Comparison of ENCODE assay signal across 24 cellular contexts in the genomic region with DNA sequence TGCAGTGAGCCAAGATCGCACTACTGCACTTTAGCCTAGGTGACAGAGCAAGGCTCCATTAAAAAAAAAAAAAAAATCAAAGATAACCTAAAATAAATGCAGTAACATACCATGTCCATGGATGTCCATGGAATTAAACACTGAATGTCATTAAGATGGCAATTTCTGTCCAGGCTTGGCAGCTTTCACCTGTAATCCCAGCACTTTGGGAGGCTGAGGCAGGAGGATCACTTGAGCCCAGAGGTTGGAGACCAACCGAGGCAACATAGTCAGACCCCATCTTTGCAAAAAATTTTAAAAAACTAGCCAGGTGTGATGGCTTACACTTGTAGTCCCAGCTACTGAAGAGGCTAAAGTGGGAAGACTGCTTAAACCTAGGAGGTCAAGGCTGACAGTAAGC.
"Had no signal": no experiment of that assay in that cellular context is flagged by ENCODE, and none has a peak within 500 bp of the region (broad histone marks: within the 10 kb centered on the region; RNA-seq: fewer than 3 reads in every experiment).

No MANE protein-coding gene starts in this region.

- H3K27me3 ChIP-seq: colonic mucosa, esophagus squamous epithelium, gastrocnemius medialis, heart right ventricle, left lung had no signal

- H3K4me3 ChIP-seq: colonic mucosa, esophagus squamous epithelium, gastrocnemius medialis, heart right ventricle, left lung, lower lobe of right lung, mucosa of descending colon had no signal

- DNase-seq: colonic mucosa; cortex of kidney; effector CD8-positive, alpha-beta T cell; effector memory CD8-positive, alpha-beta T cell; endodermal cell; erythroblast; esophagus squamous epithelium; foreskin fibroblast; foreskin melanocyte; gastrocnemius medialis; glutamatergic neuron; heart right ventricle; hippocampal formation; left cardiac atrium; left lung; left ventricle myocardium superior; lower lobe of right lung; mesenchymal stem cell; mucosa of descending colon had no signal

- H3K27ac ChIP-seq: colonic mucosa, epithelial cell of prostate, esophagus squamous epithelium, gastrocnemius medialis, heart right ventricle, left lung, lower lobe of right lung had no signal

- H3K4me1 ChIP-seq: colonic mucosa, esophagus squamous epithelium, gastrocnemius medialis, left lung, lower lobe of right lung had no signal

- H3K36me3 ChIP-seq: gastrocnemius medialis had no signal

- ATAC-seq: effector memory CD8-positive, alpha-beta T cell; esophagus mucosa; gastrocnemius medialis; heart right ventricle; left cardiac atrium; left lung; left ventricle myocardium superior; lower lobe of right lung; mucosa of descending colon had no signal

- FAIRE-seq: endometrium, islet of Langerhans, keratinocyte had no signal

- H3K9me3 ChIP-seq: colonic mucosa, esophagus squamous epithelium, gastrocnemius medialis, left lung, lower lobe of right lung, mucosa of descending colon had no signal
